ENCODE assay signal across 24 cellular contexts in genomic region chr2:101974663-101975062, GRCh38. TPM values are rescaled to one million over a fixed set of nuclear protein-coding genes. Genes with fewer than 3 reads are reported as not detected.
DNase-seq lines count a peak whose midpoint lies in the region; ATAC-seq and TF ChIP-seq lines count a peak whose summit lies in the region.
"Had no signal": no experiment of that assay in that cellular context is flagged by ENCODE, and none has a peak within 500 bp of the region (broad histone marks: within the 10 kb centered on the region; RNA-seq: fewer than 3 reads in every experiment).

No MANE protein-coding gene starts in this region.

- TF ChIP-seq POLR2A in vagina (IDR thresholded peaks at IDR 0.05): no peak

- DNase-seq in cardiac septum (ENCODE audit: low spot score) (peak; percentile 59), left ventricle myocardium inferior (no peak), vagina (ENCODE audit: extremely low spot score in 2 of 2) (no peak)
- DNase-seq in activated naive CD4-positive, alpha-beta T cell treated with anti-CD3 and anti-CD28 coated beads, Interleukin-2, amount 10 ng/mL, durations not matched to agents 7 days and 5 days: no peak
- DNase-seq: 8988T; activated CD4-positive, alpha-beta T cell treated with anti-CD3 and anti-CD28 coated beads, Interleukin-2, amount 50 U/mL, for 4 hours; activated gamma-delta T cell; Calu3; central memory CD4-positive, alpha-beta T cell; effector CD4-positive, alpha-beta T cell; NCI-H1105; NCI-H524 treated with DMSO at 0.1 percent for 48 hours; stimulated activated CD4-positive, alpha-beta T cell treated with anti-CD3 and anti-CD28 coated beads, Interleukin-4, amount 100 ng/mL, for 24 hours; T-cell; upper lobe of left lung had no signal

- H3K9me3 ChIP-seq in left ventricle myocardium inferior (replicated peaks): peaks cover 10% of the 10 kb centered on the region
- H3K9me3 ChIP-seq in iPS-18c (ENCODE audit: control insufficient read depth, insufficient read depth, low read length): peaks cover 2% of the 10 kb centered on the region
- H3K9me3 ChIP-seq in vagina: no peaks in the 10 kb centered on the region
- H3K9me3 ChIP-seq: adrenal gland, upper lobe of left lung had no signal

- H3K27me3 ChIP-seq in left ventricle myocardium inferior (ENCODE audit: low read depth): peaks cover 11% of the 10 kb centered on the region
- no peaks in the 10 kb centered on the region for H3K27me3 ChIP-seq in vagina
- H3K27me3 ChIP-seq: adrenal gland; BLaER1 treated with 17β-estradiol and CSF1 and Interleukin-3, amounts not matched to agents 10 nM and 100 nM; upper lobe of left lung had no signal

- H3K36me3 Mint-ChIP-seq in brain: no peaks in the 10 kb centered on the region
- no peaks in the 10 kb centered on the region for H3K36me3 Mint-ChIP-seq in activated naive CD4-positive, alpha-beta T cell treated with anti-CD3 and anti-CD28 coated beads, Interleukin-2, amount 10 ng/mL, durations not matched to agents 7 days and 5 days
- H3K36me3 Mint-ChIP-seq: T-cell had no signal

- peak overlapping the region in 1 of 5 experiments; percentile 22 for H3K4me3 Mint-ChIP-seq in brain
- no peak overlapping the region for H3K4me3 Mint-ChIP-seq in activated naive CD4-positive, alpha-beta T cell treated with anti-CD3 and anti-CD28 coated beads, Interleukin-2, amount 10 ng/mL, durations not matched to agents 7 days and 5 days
- H3K4me3 Mint-ChIP-seq: T-cell had no signal

- H3K36me3 ChIP-seq in left ventricle myocardium inferior (no peaks in the 10 kb centered on the region), vagina (no peaks in the 10 kb centered on the region)
- H3K36me3 ChIP-seq: adrenal gland; BLaER1 treated with 17β-estradiol and CSF1 and Interleukin-3, amounts not matched to agents 10 nM and 100 nM; upper lobe of left lung had no signal

- peak overlapping the region in 3 of 5 experiments; percentile 25 to 60 (median 44) for H3K27ac Mint-ChIP-seq in brain
- no peak overlapping the region for H3K27ac Mint-ChIP-seq in activated naive CD4-positive, alpha-beta T cell treated with anti-CD3 and anti-CD28 coated beads, Interleukin-2, amount 10 ng/mL, durations not matched to agents 7 days and 5 days
- H3K27ac Mint-ChIP-seq: T-cell had no signal

- CTCF ChIA-PET in activated naive CD4-positive, alpha-beta T cell treated with anti-CD3 and anti-CD28 coated beads, Interleukin-2, amount 10 ng/mL, durations not matched to agents 7 days and 5 days (lab: Charles Lee): no interaction called here

- ATAC-seq in HG03025 (IDR thresholded peaks at IDR 0.05; ENCODE audit: low FRiP score, unreplicated experiment): no peak
- ATAC-seq in HG03045 (IDR thresholded peaks at IDR 0.05; ENCODE audit: unreplicated experiment): no peak
- ATAC-seq: esophagus mucosa, HCT116, T-cell had no signal

- no peak for TF ChIP-seq CTCF in left ventricle myocardium inferior (IDR thresholded peaks at IDR 0.05; ENCODE audit: borderline replicate concordance)
- no peak for TF ChIP-seq CTCF in brain (conservative IDR thresholded peaks at IDR 0.05)
- TF ChIP-seq CTCF in vagina (IDR thresholded peaks at IDR 0.05): no peak

- H3K4me1 ChIP-seq in left ventricle myocardium inferior: no peaks in the 10 kb centered on the region
- peaks cover 3% of the 10 kb centered on the region for H3K4me1 ChIP-seq in vagina

- intact Hi-C loops in cardiac septum (cut with DNase I): no loop called here
- intact Hi-C loops in left ventricle myocardium inferior (cut with micrococcal nuclease): no loop called here
- intact Hi-C loops in vagina (cut with DNase I): no loop called here

- H3K27ac ChIP-seq in left ventricle myocardium inferior (replicated peaks): no peak overlapping the region
- H3K27ac ChIP-seq in vagina: peak overlapping the region; percentile 66
- H3K27ac ChIP-seq: adrenal gland, upper lobe of left lung had no signal

- H3K4me3 ChIP-seq in left ventricle myocardium inferior (no peak overlapping the region), iPS-18c (ENCODE audit: insufficient read depth, low read depth, low read length) (0 out of 2 replicates have a peak overlapping the region, but pooled peaks have one; percentile 20), vagina (no peak overlapping the region)
- H3K4me3 ChIP-seq: adrenal gland; BLaER1 treated with 17β-estradiol and CSF1 and Interleukin-3, amounts not matched to agents 10 nM and 100 nM; lung; upper lobe of left lung had no signal

- H3K4me1 Mint-ChIP-seq in brain: peaks cover 39% of the 10 kb centered on the region
- no peaks in the 10 kb centered on the region for H3K4me1 Mint-ChIP-seq in activated naive CD4-positive, alpha-beta T cell treated with anti-CD3 and anti-CD28 coated beads, Interleukin-2, amount 10 ng/mL, durations not matched to agents 7 days and 5 days
- H3K4me1 Mint-ChIP-seq: T-cell had no signal

- peaks cover 0 to 10% (median 5%) of the 10 kb centered on the region in 5 experiments for H3K9me3 Mint-ChIP-seq in brain
- H3K9me3 Mint-ChIP-seq in activated naive CD4-positive, alpha-beta T cell treated with anti-CD3 and anti-CD28 coated beads, Interleukin-2, amount 10 ng/mL, durations not matched to agents 7 days and 5 days: peaks cover 16% of the 10 kb centered on the region

- peaks cover 5% of the 10 kb centered on the region for H3K27me3 Mint-ChIP-seq in brain
- peaks cover 4% of the 10 kb centered on the region for H3K27me3 Mint-ChIP-seq in activated naive CD4-positive, alpha-beta T cell treated with anti-CD3 and anti-CD28 coated beads, Interleukin-2, amount 10 ng/mL, durations not matched to agents 7 days and 5 days
- H3K27me3 Mint-ChIP-seq: T-cell had no signal

RNA-seq across cellular contexts. Expression of gene IL1R2, which starts 17.1 kb away (rescaled TPM):
- total RNA-seq in cardiac septum (1.0 TPM), left ventricle myocardium inferior (0.96 TPM), vagina (63.3 TPM)
- polyA plus RNA-seq in brain (ENCODE audit: insufficient read depth, low read depth, low replicate concordance): 0.31 TPM
- total RNA-seq: Calu3 had no signal

Comparison
In these comparisons a context has a peak if more than half of its experiments do, and no peak if none do; other contexts are left out.
1. RNA of gene IL1R2, which starts 17.1 kb away (total RNA-seq): 63.3 TPM in vagina (single experiment); 1.0 TPM in cardiac septum (single experiment) and 0.96 TPM in left ventricle myocardium inferior (single experiment); every median in the first group is over 10 times any median in the second.